16 cellular contexts compared by ENCODE assay signal in genomic region chr17:36590082-36590481, GRCh38. TPM values are rescaled to one million over a fixed set of nuclear protein-coding genes. Genes with fewer than 3 reads are reported as not detected.
A peak's percentile ranks its signal among the peaks of the same experiment; 100 is the strongest.
DNase-seq lines count a peak whose midpoint lies in the region; ATAC-seq, FAIRE-seq and TF ChIP-seq lines count a peak whose summit lies in the region.
"Had no signal": no experiment of that assay in that cellular context is flagged by ENCODE, and none has a peak within 500 bp of the region (broad histone marks: within the 10 kb centered on the region; RNA-seq: fewer than 3 reads in every experiment).

No MANE protein-coding gene starts in this region.

- RAD21 ChIA-PET in GM12878 (lab: Charles Lee; ENCODE audit: unreplicated experiment) = no interaction called here

- peak; percentile 32 for DNase-seq in activated CD8-positive, alpha-beta memory T cell treated with anti-CD3 and anti-CD28 coated beads, Interleukin-2, amount 50 U/mL, for 48 hours
- no peak for DNase-seq in activated CD8-positive, alpha-beta memory T cell treated with anti-CD3 and anti-CD28 coated beads, Interleukin-2, amount 50 U/mL, for 4 hours
- DNase-seq in OCI-M1 (lab: John Stamatoyannopoulos, UW) (peak; percentile 97), GM12878 (ENCODE audit: low read depth, low spot score) (no peak), renal cortical epithelial cell (ENCODE audit: low read depth) (peak; percentile 66), NCI-H524 (lab: John Stamatoyannopoulos, UW) (no peak), NCI-H1105 (lab: John Stamatoyannopoulos, UW) (no peak)
- no peak for DNase-seq in activated CD4-positive, alpha-beta T cell treated with anti-CD3 and anti-CD28 coated beads for 4 hours
- DNase-seq: ACHN; activated CD4-positive, alpha-beta T cell treated with anti-CD3 and anti-CD28 coated beads, Interleukin-2, amount 10 ng/mL, durations not matched to agents 7 days and 5 days; left lung; NCI-H1092; NCI-H69; stimulated activated CD4-positive, alpha-beta T cell treated with anti-CD3 and anti-CD28 coated beads, Interleukin-15, amount 100 ng/mL, for 24 hours; SW 1271; uterus had no signal

- POLR2A ChIA-PET in GM12878 (lab: Charles Lee) = no interaction called here

- H3K9me3 ChIP-seq in GM12878 (replicated peaks; ENCODE audit: control insufficient read depth, insufficient read depth, low read length) = no peaks in the 10 kb centered on the region
- H3K9me3 ChIP-seq: left lung, uterus had no signal

- in situ Hi-C loops in GM12878 (cut with MboI) = no loop called here

- no peak for TF ChIP-seq POLR2A in GM12878 (IDR thresholded peaks at IDR 0.05; ENCODE audit: low read depth, low read length)

- H3K27me3 ChIP-seq in GM12878 (replicated peaks in 1 of 2; ENCODE audit: control insufficient read depth in 2 of 2, insufficient read depth in 2 of 2, low read length in 1 of 2) = no peaks in the 10 kb centered on the region
- H3K27me3 ChIP-seq: uterus had no signal

- ATAC-seq in GM12878 = no peak
- ATAC-seq: left lung had no signal

- no peak overlapping the region for H2AFZ ChIP-seq in GM12878 (ENCODE audit: control insufficient read depth, low read depth, low read length)

- no peak for TF ChIP-seq EP300 in GM12878 (IDR thresholded peaks at IDR 0.05; ENCODE audit: borderline replicate concordance in 1 of 2, control insufficient read depth in 1 of 2, low read depth in 2 of 2, low read length in 2 of 2)

- H3K9ac ChIP-seq in GM12878 (ENCODE audit: control insufficient read depth, insufficient read depth, low read length) = no peak overlapping the region

- no TSS peak for BruUV-seq in GM12878 (replicated peaks; lab: Mats Ljungman, UMichigan)

- TF ChIP-seq RAD21 in GM12878 (IDR thresholded peaks at IDR 0.05; ENCODE audit: insufficient read depth, low read depth, low read length) = no peak

- intact Hi-C loops in GM12878 (cut with micrococcal nuclease; ENCODE audit: unreplicated experiment) = no loop called here

- H3K79me2 ChIP-seq in GM12878 (ENCODE audit: control insufficient read depth, insufficient read depth, low read length) = no peaks in the 10 kb centered on the region

- SMC1A ChIA-PET in GM12878 (lab: Charles Lee; ENCODE audit: uncharacterized antibody, unreplicated experiment) = no interaction called here

- no peak overlapping the region for H3K27ac ChIP-seq in GM12878 (ENCODE audit: control insufficient read depth, insufficient read depth)
- H3K27ac ChIP-seq: left lung, uterus had no signal

- no peak overlapping the region for H3K4me3 ChIP-seq in GM12878
- H3K4me3 ChIP-seq: left lung, uterus had no signal

- peaks cover 5 to 14% of the 10 kb centered on the region in 2 experiments for H3K36me3 ChIP-seq in GM12878 (ENCODE audit: control insufficient read depth in 2 of 2, insufficient read depth in 2 of 2, low read length in 1 of 2)
- H3K36me3 ChIP-seq: uterus had no signal

- peaks cover 16% of the 10 kb centered on the region for H3K4me1 ChIP-seq in GM12878 (ENCODE audit: control insufficient read depth, insufficient read depth, low read length)

- TF ChIP-seq CTCF in GM12878 (IDR thresholded peaks at IDR 0.05 in 2 of 3, conservative IDR thresholded peaks at IDR 0.05 in 1 of 3; ENCODE audit: control insufficient read depth in 2 of 3, extremely low read depth in 1 of 3, insufficient read depth in 1 of 3, low read depth in 3 of 3, low read length in 3 of 3) = no peak

- no peaks in the 10 kb centered on the region for H4K20me1 ChIP-seq in GM12878 (ENCODE audit: control insufficient read depth, insufficient read depth)

- H3K4me2 ChIP-seq in GM12878 (ENCODE audit: control insufficient read depth, insufficient read depth) = no peak overlapping the region

- FAIRE-seq in GM12878 (lab: Jason Lieb, UNC) = no peak

- CTCF ChIA-PET in GM12878 (lab: Yijun Ruan, JAX) = interaction anchor here (1.1 to 1.5 kb wide), 3 partner anchors 11 to 60 kb away, joined by 3 to 4 read pairs (median 3); no protein-coding TSS in a partner anchor

- WGBS in GM12878 (ENCODE audit: insufficient coverage, insufficient replicate concordance, low lambda C conversion rate, missing lambda C conversion rate) = 44% methylated on average over 2 of the region's 2 CpGs

RNA-seq across cellular contexts. Expression of gene DHRS11, which starts 1.6 kb away (rescaled TPM):
- 13.4 and 16.1 TPM in 2 replicates for total RNA-seq in GM12878 (2013; cell fraction: nucleolus; rRNA removed)
- total RNA-seq in GM12878 (2014; rRNA removed) = 13.2 and 13.3 TPM in 2 replicates
- total RNA-seq in GM12878 (2014; rRNA removed; fragmentation: Illumina TruSeq; extraction: Trizol) = 9.0 and 9.4 TPM in 2 replicates
- total RNA-seq in GM12878 (2021) = 12.0 and 13.1 TPM in 2 replicates
- 6.0 TPM for polyA plus RNA-seq in GM12878 (2011; ENCODE audit: low read depth)
- polyA plus RNA-seq in GM12878 (2011; rRNA removed) = 13.3 and 23.0 TPM in 2 replicates
- 32.0 and 35.9 TPM in 2 replicates for polyA plus RNA-seq in GM12878 (2011; cell fraction: cytosol; rRNA removed)
- 37.7 and 38.6 TPM in 2 replicates for polyA plus RNA-seq in GM12878 (2011; cell fraction: nucleus; rRNA removed)
- 6.8 and 7.1 TPM in 2 replicates for polyA plus RNA-seq in GM12878 (2012)
- 18.0 and 20.2 TPM in 2 replicates for polyA plus RNA-seq in GM12878 (2014; fragmentation: Illumina TruSeq; extraction: Trizol)
- polyA plus RNA-seq in GM12878 (2014; fragmentation: Nextera tagmentation; extraction: Ambion mirVana) = 1 to 10 TPM; 3.4 to 5.8 TPM
- 18.3 and 23.0 TPM in 2 replicates for polyA plus RNA-seq in GM12878 (2014; rRNA removed)
- 10 to 100 TPM; 15.9 to 19.5 TPM for polyA plus RNA-seq in GM12878 (2016; fragmentation: Nextera tagmentation; extraction: Ambion mirVana)
- polyA minus RNA-seq in GM12878 (2011; rRNA and poly(A)+ RNA removed) = 23.6 and 27.9 TPM in 2 replicates
- polyA minus RNA-seq in GM12878 (2011; cell fraction: cytosol; rRNA and poly(A)+ RNA removed) = 5.9 and 10.3 TPM in 2 replicates
- 5.0 and 8.2 TPM in 2 replicates for polyA minus RNA-seq in GM12878 (2011; cell fraction: nucleus; rRNA and poly(A)+ RNA removed)
- 11.6 and 13.0 TPM in 2 replicates for total RNA-seq in renal cortical epithelial cell

RNA-seq across cellular contexts. Expression of gene MRM1, which starts 11.3 kb away (rescaled TPM):
- 24.3 and 26.3 TPM in 2 replicates for total RNA-seq in GM12878 (2013; cell fraction: nucleolus; rRNA removed)
- total RNA-seq in GM12878 (2014; rRNA removed) (11.8 and 15.0 TPM in 2 replicates), GM12878 (2014; rRNA removed; fragmentation: Illumina TruSeq; extraction: Trizol) (8.8 and 8.9 TPM in 2 replicates), GM12878 (2021) (15.8 and 15.9 TPM in 2 replicates), renal cortical epithelial cell (7.6 and 8.0 TPM in 2 replicates)
- 2.1 TPM for polyA plus RNA-seq in GM12878 (2011; ENCODE audit: low read depth)
- polyA plus RNA-seq in GM12878 (2011; rRNA removed) (6.9 and 11.4 TPM in 2 replicates), GM12878 (2014; fragmentation: Illumina TruSeq; extraction: Trizol) (3.3 and 11.3 TPM in 2 replicates), GM12878 (2014; fragmentation: Nextera tagmentation; extraction: Ambion mirVana) (1 to 10 TPM in 1 of 2 experiments, under 1 TPM in 1; 0.23 to 1.7 TPM), GM12878 (2014; rRNA removed) (16.9 and 17.4 TPM in 2 replicates), GM12878 (2016; fragmentation: Nextera tagmentation; extraction: Ambion mirVana) (10 to 100 TPM; 15.8 to 16.7 TPM)
- 15.4 and 19.3 TPM in 2 replicates for polyA plus RNA-seq in GM12878 (2011; cell fraction: cytosol; rRNA removed)
- polyA plus RNA-seq in GM12878 (2011; cell fraction: nucleus; rRNA removed) = 13.9 and 20.2 TPM in 2 replicates
- 5.8 and 7.7 TPM in 2 replicates for polyA plus RNA-seq in GM12878 (2012)
- polyA minus RNA-seq in GM12878 (2011; rRNA and poly(A)+ RNA removed) = 3.2 and 8.6 TPM in 2 replicates
- polyA minus RNA-seq in GM12878 (2011; cell fraction: cytosol; rRNA and poly(A)+ RNA removed) = 7.1 and 7.2 TPM in 2 replicates
- 8.0 and 15.0 TPM in 2 replicates for polyA minus RNA-seq in GM12878 (2011; cell fraction: nucleus; rRNA and poly(A)+ RNA removed)

RNA-seq across cellular contexts. Expression of gene GGNBP2, which starts 45.4 kb away (rescaled TPM):
- 121 and 134 TPM in 2 replicates for total RNA-seq in GM12878 (2013; cell fraction: nucleolus; rRNA removed)
- total RNA-seq in GM12878 (2014; rRNA removed) (46.7 and 54.2 TPM in 2 replicates), GM12878 (2014; rRNA removed; fragmentation: Illumina TruSeq; extraction: Trizol) (61.5 and 62.2 TPM in 2 replicates), GM12878 (2021) (49.9 and 54.4 TPM in 2 replicates), renal cortical epithelial cell (42.4 and 88.2 TPM in 2 replicates)
- 33.7 TPM for polyA plus RNA-seq in GM12878 (2011; ENCODE audit: low read depth)
- polyA plus RNA-seq in GM12878 (2011; rRNA removed) (75.2 and 82.0 TPM in 2 replicates), GM12878 (2014; fragmentation: Illumina TruSeq; extraction: Trizol) (72.3 and 85.6 TPM in 2 replicates), GM12878 (2014; fragmentation: Nextera tagmentation; extraction: Ambion mirVana) (10 to 100 TPM; 36.3 to 36.4 TPM), GM12878 (2014; rRNA removed) (51.3 and 53.3 TPM in 2 replicates), GM12878 (2016; fragmentation: Nextera tagmentation; extraction: Ambion mirVana) (10 to 100 TPM; 40.2 to 41.3 TPM)
- polyA plus RNA-seq in GM12878 (2011; cell fraction: cytosol; rRNA removed) = 58.5 and 61.0 TPM in 2 replicates
- polyA plus RNA-seq in GM12878 (2011; cell fraction: nucleus; rRNA removed) = 94.2 and 94.6 TPM in 2 replicates
- polyA plus RNA-seq in GM12878 (2012) = 38.7 and 52.0 TPM in 2 replicates
- polyA minus RNA-seq in GM12878 (2011; rRNA and poly(A)+ RNA removed) = 76.2 and 103 TPM in 2 replicates
- polyA minus RNA-seq in GM12878 (2011; cell fraction: cytosol; rRNA and poly(A)+ RNA removed) = 12.8 and 20.0 TPM in 2 replicates
- 30.2 and 49.7 TPM in 2 replicates for polyA minus RNA-seq in GM12878 (2011; cell fraction: nucleus; rRNA and poly(A)+ RNA removed)

RNA-seq across cellular contexts. Expression of gene PIGW, which starts 55.3 kb away (rescaled TPM):
- 7.9 and 10.7 TPM in 2 replicates for total RNA-seq in GM12878 (2013; cell fraction: nucleolus; rRNA removed)
- 11.4 and 11.8 TPM in 2 replicates for total RNA-seq in GM12878 (2014; rRNA removed)
- 11.1 and 12.3 TPM in 2 replicates for total RNA-seq in GM12878 (2014; rRNA removed; fragmentation: Illumina TruSeq; extraction: Trizol)
- total RNA-seq in GM12878 (2021) = 12.9 and 15.3 TPM in 2 replicates
- 9.9 TPM for polyA plus RNA-seq in GM12878 (2011; ENCODE audit: low read depth)
- polyA plus RNA-seq in GM12878 (2011; rRNA removed) = 13.6 and 15.1 TPM in 2 replicates
- polyA plus RNA-seq in GM12878 (2011; cell fraction: cytosol; rRNA removed) = 7.4 and 7.6 TPM in 2 replicates
- polyA plus RNA-seq in GM12878 (2011; cell fraction: nucleus; rRNA removed) = 3.3 and 4.4 TPM in 2 replicates
- 6.6 and 9.8 TPM in 2 replicates for polyA plus RNA-seq in GM12878 (2012)
- 21.5 and 26.1 TPM in 2 replicates for polyA plus RNA-seq in GM12878 (2014; fragmentation: Illumina TruSeq; extraction: Trizol)
- 1 to 10 TPM; 6.0 to 9.5 TPM for polyA plus RNA-seq in GM12878 (2014; fragmentation: Nextera tagmentation; extraction: Ambion mirVana)
- polyA plus RNA-seq in GM12878 (2014; rRNA removed) = 13.7 and 13.9 TPM in 2 replicates
- 10 to 100 TPM; 24.4 to 31.5 TPM for polyA plus RNA-seq in GM12878 (2016; fragmentation: Nextera tagmentation; extraction: Ambion mirVana)
- 2.8 and 3.5 TPM in 2 replicates for polyA minus RNA-seq in GM12878 (2011; rRNA and poly(A)+ RNA removed)
- 2.1 and 3.1 TPM in 2 replicates for polyA minus RNA-seq in GM12878 (2011; cell fraction: cytosol; rRNA and poly(A)+ RNA removed)
- 3.7 and 5.7 TPM in 2 replicates for polyA minus RNA-seq in GM12878 (2011; cell fraction: nucleus; rRNA and poly(A)+ RNA removed)
- total RNA-seq in renal cortical epithelial cell = 9.7 and 11.6 TPM in 2 replicates

RNA-seq across cellular contexts. Expression of gene MYO19, which starts 55.4 kb away (rescaled TPM):
- 272 and 301 TPM in 2 replicates for total RNA-seq in GM12878 (2013; cell fraction: nucleolus; rRNA removed)
- 94.1 and 99.9 TPM in 2 replicates for total RNA-seq in GM12878 (2014; rRNA removed)
- 62.5 and 63.8 TPM in 2 replicates for total RNA-seq in GM12878 (2014; rRNA removed; fragmentation: Illumina TruSeq; extraction: Trizol)
- total RNA-seq in GM12878 (2021) = 72.1 and 94.0 TPM in 2 replicates
- 31.7 TPM for polyA plus RNA-seq in GM12878 (2011; ENCODE audit: low read depth)
- 39.7 and 71.7 TPM in 2 replicates for polyA plus RNA-seq in GM12878 (2011; rRNA removed)
- polyA plus RNA-seq in GM12878 (2011; cell fraction: cytosol; rRNA removed) = 70.5 and 91.2 TPM in 2 replicates
- polyA plus RNA-seq in GM12878 (2011; cell fraction: nucleus; rRNA removed) = 584 and 632 TPM in 2 replicates
- polyA plus RNA-seq in GM12878 (2012) = 30.5 and 32.5 TPM in 2 replicates
- polyA plus RNA-seq in GM12878 (2014; fragmentation: Illumina TruSeq; extraction: Trizol) = 59.1 and 76.8 TPM in 2 replicates
- polyA plus RNA-seq in GM12878 (2014; fragmentation: Nextera tagmentation; extraction: Ambion mirVana) = 10 to 100 TPM; 11.4 to 12.2 TPM
- polyA plus RNA-seq in GM12878 (2014; rRNA removed) = 103 and 109 TPM in 2 replicates
- 10 to 100 TPM; 39.9 to 45.4 TPM for polyA plus RNA-seq in GM12878 (2016; fragmentation: Nextera tagmentation; extraction: Ambion mirVana)
- 103 and 116 TPM in 2 replicates for polyA minus RNA-seq in GM12878 (2011; rRNA and poly(A)+ RNA removed)
- polyA minus RNA-seq in GM12878 (2011; cell fraction: cytosol; rRNA and poly(A)+ RNA removed) = 27.9 and 44.6 TPM in 2 replicates
- 149 and 242 TPM in 2 replicates for polyA minus RNA-seq in GM12878 (2011; cell fraction: nucleus; rRNA and poly(A)+ RNA removed)
- 45.2 and 59.4 TPM in 2 replicates for total RNA-seq in renal cortical epithelial cell

Comparison
In these comparisons a context has a peak if more than half of its experiments do, and no peak if none do; other contexts are left out.
1. DNase-seq: peak in activated CD8-positive, alpha-beta memory T cell treated with anti-CD3 and anti-CD28 coated beads, Interleukin-2, amount 50 U/mL, for 48 hours (single experiment), OCI-M1 (single experiment) and renal cortical epithelial cell (single experiment); none in activated CD8-positive, alpha-beta memory T cell treated with anti-CD3 and anti-CD28 coated beads, Interleukin-2, amount 50 U/mL, for 4 hours (single experiment), GM12878 (single experiment), NCI-H524 (0 of 2), activated CD4-positive, alpha-beta T cell treated with anti-CD3 and anti-CD28 coated beads for 4 hours (0 of 2) and NCI-H1105 (single experiment).